Comparison of ENCODE assay signal across 15 cellular contexts in the genomic region with DNA sequence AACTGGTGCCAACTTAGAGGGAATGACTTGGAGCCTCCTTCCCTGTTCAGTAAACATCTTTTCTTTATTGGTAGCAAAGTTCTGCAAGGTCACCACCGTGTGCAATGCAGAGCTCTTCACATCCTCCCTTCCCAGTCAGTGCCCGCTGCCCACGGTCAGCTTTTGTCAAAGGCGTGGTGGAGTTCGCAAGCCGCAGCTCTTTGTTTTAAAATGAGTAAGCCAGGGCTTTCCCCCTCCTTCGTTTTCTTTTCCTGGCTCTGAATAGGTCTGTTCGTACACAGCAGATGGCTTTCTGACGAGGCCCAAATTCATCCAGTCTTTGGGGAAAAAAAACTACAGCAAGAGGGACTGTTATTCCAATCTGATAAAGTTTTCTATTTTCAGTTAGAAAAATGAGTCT.
A peak's percentile ranks its signal among the peaks of the same experiment; 100 is the strongest.
DNase-seq lines count a peak whose midpoint lies in the region; ATAC-seq and TF ChIP-seq lines count a peak whose summit lies in the region.
"Had no signal": no experiment of that assay in that cellular context is flagged by ENCODE, and none has a peak within 500 bp of the region (broad histone marks: within the 10 kb centered on the region; RNA-seq: fewer than 3 reads in every experiment).

No MANE protein-coding gene starts in this region.

- no peak overlapping the region for H2BK120ac ChIP-seq in trophoblast cell (ENCODE audit: insufficient read depth, low read length, poor library complexity)

- peak; percentile 93 for ATAC-seq in GM21529 (IDR thresholded peaks at IDR 0.05; ENCODE audit: unreplicated experiment)
- peak; percentile 74 for ATAC-seq in left ventricle myocardium superior
- ATAC-seq in HG02884 (IDR thresholded peaks at IDR 0.05; ENCODE audit: unreplicated experiment) = no peak
- ATAC-seq in HG02973 (IDR thresholded peaks at IDR 0.05; ENCODE audit: unreplicated experiment) = no peak
- ATAC-seq: naive thymus-derived CD4-positive, alpha-beta T cell had no signal

- no peak overlapping the region for H3K23ac ChIP-seq in trophoblast cell (ENCODE audit: low read length)

- peaks cover 3% of the 10 kb centered on the region for H3K79me1 ChIP-seq in trophoblast cell (ENCODE audit: low read length)

- H3K4me1 ChIP-seq in SJSA1 (replicated peaks) (peaks cover 10% of the 10 kb centered on the region), esophagus squamous epithelium (peaks cover 0 to 2% (median 0%) of the 10 kb centered on the region in 3 donors), trophoblast cell (ENCODE audit: control insufficient read depth in 1 of 2, insufficient read depth in 2 of 2, low read length in 2 of 2) (peaks cover 3% of the 10 kb centered on the region in 2 experiments)
- H3K4me1 ChIP-seq: BLaER1 had no signal

- H2AFZ ChIP-seq in trophoblast cell (ENCODE audit: insufficient read depth, low read length, poor library complexity) = no peak overlapping the region

- DNase-seq in G401 (ENCODE audit: low spot score) = peak; percentile 27
- peak; percentile 57 to 66 for DNase-seq in SJSA1 (ENCODE audit: low read depth in 1 of 2, low spot score in 2 of 2)
- no peak for DNase-seq in left ventricle myocardium superior
- no peak for DNase-seq in esophagus squamous epithelium (lab: John Stamatoyannopoulos, UW)
- no peak for DNase-seq in trophoblast cell
- DNase-seq: activated CD8-positive, alpha-beta memory T cell treated with anti-CD3 and anti-CD28 coated beads for 24 hours; GOT3; naive thymus-derived CD4-positive, alpha-beta T cell; NCI-H187 treated with DMSO at 0.1 percent for 48 hours; stomach had no signal

- H3K9me3 ChIP-seq in SJSA1 (replicated peaks) (no peaks in the 10 kb centered on the region), esophagus squamous epithelium (no peaks in the 10 kb centered on the region), trophoblast cell (ENCODE audit: insufficient read depth, low read depth, low read length) (no peaks in the 10 kb centered on the region)
- H3K9me3 ChIP-seq: BLaER1, stomach had no signal

- no peak overlapping the region for H2AK5ac ChIP-seq in trophoblast cell (ENCODE audit: low read length)

- H2BK5ac ChIP-seq in trophoblast cell (ENCODE audit: low read depth, low read length, poor library complexity) = no peak overlapping the region

- H3K4ac ChIP-seq in trophoblast cell (ENCODE audit: low read depth, low read length) = no peak overlapping the region

- no peak overlapping the region for H3K4me3 ChIP-seq in SJSA1
- H3K4me3 ChIP-seq in esophagus squamous epithelium = no peak overlapping the region
- no peak overlapping the region for H3K4me3 ChIP-seq in trophoblast cell (ENCODE audit: low read depth, low read length)
- H3K4me3 ChIP-seq: BLaER1, cardiac muscle cell, stomach had no signal

- no peak overlapping the region for H3K14ac ChIP-seq in trophoblast cell (ENCODE audit: low read length)

- H3K9ac ChIP-seq in trophoblast cell (ENCODE audit: low read length) = no peak overlapping the region
- H3K9ac ChIP-seq: BLaER1 had no signal

- no peak overlapping the region for H4K8ac ChIP-seq in trophoblast cell (ENCODE audit: low read depth, low read length)

- H3K36me3 ChIP-seq in SJSA1 (no peaks in the 10 kb centered on the region), esophagus squamous epithelium (no peaks in the 10 kb centered on the region), trophoblast cell (ENCODE audit: control insufficient read depth in 1 of 2, insufficient read depth in 2 of 2, low read length in 2 of 2) (no peaks in the 10 kb centered on the region)
- H3K36me3 ChIP-seq: BLaER1, cardiac muscle cell, stomach had no signal

- H2BK12ac ChIP-seq in trophoblast cell (ENCODE audit: low read length) = no peak overlapping the region

- H3K18ac ChIP-seq in trophoblast cell (ENCODE audit: low read length) = no peak overlapping the region

- H4K12ac ChIP-seq in trophoblast cell (ENCODE audit: low read depth, low read length) = no peak overlapping the region

- H3K79me2 ChIP-seq in trophoblast cell (ENCODE audit: control insufficient read depth, insufficient read depth, low read length, poor library complexity) = no peaks in the 10 kb centered on the region

- H3K4me2 ChIP-seq in trophoblast cell (ENCODE audit: low read length) = no peak overlapping the region
- H3K4me2 ChIP-seq: BLaER1 had no signal

- in situ Hi-C loops in G401 (cut with HindIII; ENCODE audit: low sequenced_read_pairs) = no loop called here

- TF ChIP-seq POLR2A in esophagus squamous epithelium (IDR thresholded peaks at IDR 0.05) = no peak

- WGBS in esophagus squamous epithelium, 2 donors = 32 to 47% methylated on average over 9 of the region's 9 CpGs
- WGBS in trophoblast cell (ENCODE audit: extremely low coverage, insufficient coverage, insufficient read length) = no CpG with 5 or more reads among the region's 9 CpGs

- H4K91ac ChIP-seq in trophoblast cell (ENCODE audit: low read depth, low read length) = no peak overlapping the region

- H3K27ac ChIP-seq in SJSA1 (no peak overlapping the region), esophagus squamous epithelium (peak overlapping the region in 1 of 4 donors; percentile 28), trophoblast cell (ENCODE audit: low read depth, low read length) (no peak overlapping the region)
- H3K27ac ChIP-seq: BLaER1, cardiac muscle cell had no signal

- no peak for TF ChIP-seq CTCF in esophagus squamous epithelium (IDR thresholded peaks at IDR 0.05)

- intact Hi-C loops in left ventricle myocardium superior (cut with micrococcal nuclease) (no loop called here), esophagus squamous epithelium (cut with DNase I) (no loop called here)

- H3K27me3 ChIP-seq in SJSA1 (replicated peaks) (0 out of 2 replicates have a peak, but pooled peaks cover 3% of the 10 kb centered on the region), esophagus squamous epithelium (no peaks in the 10 kb centered on the region), trophoblast cell (ENCODE audit: insufficient read depth, low read length) (no peaks in the 10 kb centered on the region)
- H3K27me3 ChIP-seq: BLaER1, cardiac muscle cell, stomach had no signal

Comparison
In these comparisons a context has a peak if more than half of its experiments do, and no peak if none do; other contexts are left out.
1. DNase-seq: peak in G401 (single experiment) and SJSA1 (2 of 2); none in left ventricle myocardium superior (single experiment), esophagus squamous epithelium (single experiment) and trophoblast cell (0 of 2).
2. ATAC-seq: peak in GM21529 (single experiment) and left ventricle myocardium superior (single experiment); none in HG02884 (single experiment) and HG02973 (single experiment).